ENCODE assay signal across 18 cellular contexts in genomic region chr12:66002812-66003211, GRCh38.
"Had no signal": no experiment of that assay in that cellular context is flagged by ENCODE, and none has a peak within 500 bp of the region (broad histone marks: within the 10 kb centered on the region; RNA-seq: fewer than 3 reads in every experiment).

No MANE protein-coding gene starts in this region.

- H3K9me3 Mint-ChIP-seq: activated T-cell treated with anti-CD3 and anti-CD28 coated beads, Interleukin-2, amount 50 U/mL, for 72 hours; endodermal cell; stimulated activated naive CD8-positive, alpha-beta T cell treated with anti-CD3 and anti-CD28 coated beads, Interleukin-15, amount 100 ng/mL, for 72 hours; T-helper 2 cell treated with Interferon-gamma antibody and Interleukin-4, amounts not matched to agents 5 μg/mL and 100 μg/mL, for 36 hours had no signal

- H3K27me3 Mint-ChIP-seq: progenitor cell of endocrine pancreas; stimulated activated naive CD8-positive, alpha-beta T cell treated with anti-CD3 and anti-CD28 coated beads, Interleukin-15, amount 100 ng/mL, for 72 hours had no signal

- H3K4me3 Mint-ChIP-seq: activated T-cell treated with anti-CD3 and anti-CD28 coated beads, Interleukin-2, amount 50 U/mL, for 72 hours; endodermal cell; stimulated activated naive CD8-positive, alpha-beta T cell treated with anti-CD3 and anti-CD28 coated beads, Interleukin-15, amount 100 ng/mL, for 72 hours; T-helper 2 cell treated with Interferon-gamma antibody and Interleukin-4, amounts not matched to agents 5 μg/mL and 100 μg/mL, for 36 hours had no signal

- H3K27me3 ChIP-seq: cardiac muscle cell, suprapubic skin, transverse colon, uterus had no signal

- H3K27ac ChIP-seq: cardiac muscle cell, epithelial cell of prostate, suprapubic skin, transverse colon, uterus had no signal

- DNase-seq: activated CD4-positive, alpha-beta T cell treated with anti-CD3 and anti-CD28 coated beads, Interleukin-2, amount 50 U/mL, for 4 hours; activated effector memory CD4-positive, alpha-beta T cell treated with anti-CD3 and anti-CD28 coated beads, Interleukin-2, amount 50 U/mL, for 16 hours; activated naive CD4-positive, alpha-beta T cell treated with anti-CD3 and anti-CD28 coated beads, Interleukin-2, amount 50 U/mL, for 16 hours; activated T-cell treated with anti-CD3 and anti-CD28 coated beads, Interleukin-2, amount 50 U/mL, for 72 hours; endodermal cell; foreskin melanocyte; left ventricle myocardium superior; occipital lobe; stimulated activated CD4-positive, alpha-beta T cell treated with anti-CD3 and anti-CD28 coated beads, Interleukin-15, amount 100 ng/mL, for 24 hours; stimulated activated CD4-positive, alpha-beta T cell treated with anti-CD3 and anti-CD28 coated beads, Interleukin-4, amount 100 ng/mL, for 1 hour; stimulated activated naive CD8-positive, alpha-beta T cell treated with anti-CD3 and anti-CD28 coated beads, Interleukin-15, amount 100 ng/mL, for 72 hours; transverse colon; uterus had no signal

- H3K27ac Mint-ChIP-seq: activated T-cell treated with anti-CD3 and anti-CD28 coated beads, Interleukin-2, amount 50 U/mL, for 72 hours; endodermal cell; progenitor cell of endocrine pancreas; stimulated activated naive CD8-positive, alpha-beta T cell treated with anti-CD3 and anti-CD28 coated beads, Interleukin-15, amount 100 ng/mL, for 72 hours; T-helper 2 cell treated with Interferon-gamma antibody and Interleukin-4, amounts not matched to agents 5 μg/mL and 100 μg/mL, for 36 hours had no signal

- H3K36me3 ChIP-seq: cardiac muscle cell, suprapubic skin, transverse colon, uterus had no signal

- H3K4me1 ChIP-seq: suprapubic skin, transverse colon, uterus had no signal

- H3K4me3 ChIP-seq: cardiac muscle cell, suprapubic skin, transverse colon, uterus had no signal

- H3K9me3 ChIP-seq: suprapubic skin, transverse colon, uterus had no signal

- H3K4me1 Mint-ChIP-seq: endodermal cell; stimulated activated naive CD8-positive, alpha-beta T cell treated with anti-CD3 and anti-CD28 coated beads, Interleukin-15, amount 100 ng/mL, for 72 hours had no signal
